ENCODE assay signal across 18 cellular contexts in the genomic region with DNA sequence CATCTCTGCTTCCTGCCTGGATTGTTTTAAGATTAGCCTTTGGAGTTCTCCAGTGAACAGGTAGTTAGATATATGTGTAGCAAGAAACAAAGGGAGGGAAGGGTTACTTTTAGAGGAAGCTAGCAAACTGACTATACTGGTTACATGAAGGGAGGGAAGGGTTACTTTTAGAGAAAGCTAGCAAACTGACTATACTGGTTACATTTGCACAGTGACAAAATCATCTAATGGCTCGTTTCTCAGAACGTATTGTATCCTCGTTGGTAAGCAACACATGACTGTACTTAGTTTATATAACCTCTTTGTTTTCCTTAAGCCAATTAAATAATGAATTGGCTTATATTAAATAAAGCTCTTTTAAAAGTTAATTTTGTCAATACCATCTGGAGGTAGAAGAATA.
"Had no signal": no experiment of that assay in that cellular context is flagged by ENCODE, and none has a peak within 500 bp of the region (broad histone marks: within the 10 kb centered on the region; RNA-seq: fewer than 3 reads in every experiment).

No MANE protein-coding gene starts in this region.

- H3K36me3 ChIP-seq: SJSA1 had no signal

- H3K4me3 ChIP-seq: SJSA1, SK-N-MC had no signal

- H3K4me1 ChIP-seq: SJSA1 had no signal

- DNase-seq: KBM-7, MV-4-11, NCI-H1048, NCI-H1105, NCI-H1436 treated with DMSO at 0.1 percent for 48 hours, NCI-H1694, NCI-H187 treated with DMSO at 0.1 percent for 48 hours, NCI-H2029 treated with DMSO at 0.1 percent for 48 hours, NCI-H2171 treated with DMSO at 0.1 percent for 48 hours, NCI-H345, NCI-H446 treated with DMSO at 0.1 percent for 48 hours, NCI-H510A treated with DMSO at 0.1 percent for 48 hours, Right ventricle myocardium superior, RPMI8226, SIG-M5 had no signal

- H3K27me3 ChIP-seq: SJSA1 had no signal

- H3K9me3 ChIP-seq: SJSA1 had no signal

- H3K27ac ChIP-seq: HL-60, SJSA1, SK-N-MC had no signal
